18 cellular contexts compared by ENCODE assay signal in genomic region chr6:158606935-158607334, GRCh38. TPM values are rescaled to one million over a fixed set of nuclear protein-coding genes. Genes with fewer than 3 reads are reported as not detected.
A peak's percentile ranks its signal among the peaks of the same experiment; 100 is the strongest.
DNase-seq lines count a peak whose midpoint lies in the region; ATAC-seq and TF ChIP-seq lines count a peak whose summit lies in the region.
"Had no signal": no experiment of that assay in that cellular context is flagged by ENCODE, and none has a peak within 500 bp of the region (broad histone marks: within the 10 kb centered on the region; RNA-seq: fewer than 3 reads in every experiment).

No MANE protein-coding gene starts in this region.

- H3K27ac Mint-ChIP-seq in activated CD8-positive, alpha-beta memory T cell treated with anti-CD3 and anti-CD28 coated beads, Interleukin-2, amount 10 ng/mL, durations not matched to agents 7 days and 5 days, result no peak overlapping the region
- H3K27ac Mint-ChIP-seq in stimulated activated effector memory CD8-positive, alpha-beta T cell treated with anti-CD3 and anti-CD28 coated beads, Interleukin-12 subunit alpha, Interleukin-12 subunit beta, amount 100 ng/mL, for 72 hours, result peak overlapping the region; percentile 54
- H3K27ac Mint-ChIP-seq in CD4-positive, alpha-beta T cell, result no peak overlapping the region
- H3K27ac Mint-ChIP-seq: H9 had no signal

- POLR2A ChIA-PET in RWPE1 (lab: Yijun Ruan, JAX; ENCODE audit: low non-redundant PET), result no interaction called here
- POLR2A ChIA-PET in CD4-positive, alpha-beta T cell (lab: Charles Lee), result no interaction called here

- DNase-seq in activated CD8-positive, alpha-beta memory T cell treated with anti-CD3 and anti-CD28 coated beads, Interleukin-2, amount 50 U/mL, for 48 hours, result peak; percentile 34
- no peak for DNase-seq in activated CD8-positive, alpha-beta memory T cell treated with anti-CD3 and anti-CD28 coated beads, Interleukin-2, amount 10 ng/mL, durations not matched to agents 7 days and 5 days
- no peak for DNase-seq in RWPE1 (ENCODE audit: low spot score)
- peak; percentile 43 for DNase-seq in islet precursor cell
- DNase-seq in stimulated activated effector memory CD8-positive, alpha-beta T cell treated with anti-CD3 and anti-CD28 coated beads, Interleukin-12 subunit alpha, Interleukin-12 subunit beta, amount 100 ng/mL, for 72 hours (ENCODE audit: low spot score in 2 of 2), result no peak
- no peak for DNase-seq in CD4-positive, alpha-beta T cell
- no peak for DNase-seq in stimulated activated CD4-positive, alpha-beta T cell treated with anti-CD3 and anti-CD28 coated beads, Interleukin-15, amount 100 ng/mL, for 24 hours
- DNase-seq: AML-193; CD4-positive, alpha-beta memory T cell; DMS153; DMS79; GDM1; GOT3; H9 had no signal

- peak overlapping the region; percentile 9; the same call in 1 of the 2 replicates for H3K27ac ChIP-seq in RWPE1
- H3K27ac ChIP-seq in CD4-positive, alpha-beta T cell (ENCODE audit: low read depth, low read length), result no peak overlapping the region
- H3K27ac ChIP-seq: 22Rv1, A549, C4-2B had no signal

- no peak for TF ChIP-seq CTCF in RWPE1 (conservative IDR thresholded peaks at IDR 0.05; ENCODE audit: low read depth)
- TF ChIP-seq CTCF in CD4-positive, alpha-beta T cell (IDR thresholded peaks at IDR 0.05), result no peak

- peaks cover 43% of the 10 kb centered on the region for H3K36me3 Mint-ChIP-seq in activated CD8-positive, alpha-beta memory T cell treated with anti-CD3 and anti-CD28 coated beads, Interleukin-2, amount 10 ng/mL, durations not matched to agents 7 days and 5 days
- peaks cover 96% of the 10 kb centered on the region for H3K36me3 Mint-ChIP-seq in stimulated activated effector memory CD8-positive, alpha-beta T cell treated with anti-CD3 and anti-CD28 coated beads, Interleukin-12 subunit alpha, Interleukin-12 subunit beta, amount 100 ng/mL, for 72 hours
- peaks cover 83% of the 10 kb centered on the region for H3K36me3 Mint-ChIP-seq in CD4-positive, alpha-beta T cell (ENCODE audit: low read depth)

- H3K4me1 Mint-ChIP-seq in activated CD8-positive, alpha-beta memory T cell treated with anti-CD3 and anti-CD28 coated beads, Interleukin-2, amount 10 ng/mL, durations not matched to agents 7 days and 5 days, result peaks cover 3% of the 10 kb centered on the region
- H3K4me1 Mint-ChIP-seq in stimulated activated effector memory CD8-positive, alpha-beta T cell treated with anti-CD3 and anti-CD28 coated beads, Interleukin-12 subunit alpha, Interleukin-12 subunit beta, amount 100 ng/mL, for 72 hours, result peaks cover 29% of the 10 kb centered on the region
- H3K4me1 Mint-ChIP-seq in CD4-positive, alpha-beta T cell (ENCODE audit: low read depth), result peaks cover 5% of the 10 kb centered on the region

- no peak for ATAC-seq in activated CD8-positive, alpha-beta memory T cell treated with anti-CD3 and anti-CD28 coated beads, Interleukin-2, amount 10 ng/mL, durations not matched to agents 7 days and 5 days
- no peak for ATAC-seq in stimulated activated effector memory CD8-positive, alpha-beta T cell treated with anti-CD3 and anti-CD28 coated beads, Interleukin-12 subunit alpha, Interleukin-12 subunit beta, amount 100 ng/mL, for 72 hours
- ATAC-seq in GM21786 (IDR thresholded peaks at IDR 0.05; ENCODE audit: unreplicated experiment), result no peak
- ATAC-seq in CD4-positive, alpha-beta T cell (ENCODE audit: poor library complexity), result no peak
- ATAC-seq: A549 had no signal

- CTCF ChIA-PET in activated CD8-positive, alpha-beta memory T cell treated with anti-CD3 and anti-CD28 coated beads, Interleukin-2, amount 10 ng/mL, durations not matched to agents 7 days and 5 days (lab: Charles Lee), result interaction anchor here (1.0 to 3.6 kb wide), 2 partner anchors 386 to 393 kb away, joined by 3 to 20 read pairs; no protein-coding TSS in a partner anchor
- CTCF ChIA-PET in RWPE1 (lab: Yijun Ruan, JAX), result interaction anchor here (0.5 kb wide), 1 partner anchor 74 kb away, joined by 3 read pairs; no protein-coding TSS in a partner anchor
- CTCF ChIA-PET in CD4-positive, alpha-beta T cell (lab: Charles Lee), result interaction anchor here (1.2 kb wide), 1 partner anchor 84 kb away, joined by 3 read pairs; no protein-coding TSS in a partner anchor

- no peak overlapping the region for H3K4me3 Mint-ChIP-seq in activated CD8-positive, alpha-beta memory T cell treated with anti-CD3 and anti-CD28 coated beads, Interleukin-2, amount 10 ng/mL, durations not matched to agents 7 days and 5 days
- H3K4me3 Mint-ChIP-seq in stimulated activated effector memory CD8-positive, alpha-beta T cell treated with anti-CD3 and anti-CD28 coated beads, Interleukin-12 subunit alpha, Interleukin-12 subunit beta, amount 100 ng/mL, for 72 hours, result no peak overlapping the region
- no peak overlapping the region for H3K4me3 Mint-ChIP-seq in CD4-positive, alpha-beta T cell
- H3K4me3 Mint-ChIP-seq: H9 had no signal

- H3K27me3 Mint-ChIP-seq in activated CD8-positive, alpha-beta memory T cell treated with anti-CD3 and anti-CD28 coated beads, Interleukin-2, amount 10 ng/mL, durations not matched to agents 7 days and 5 days, result no peaks in the 10 kb centered on the region
- H3K27me3 Mint-ChIP-seq in CD4-positive, alpha-beta T cell, result no peaks in the 10 kb centered on the region
- H3K27me3 Mint-ChIP-seq: CD4-positive, alpha-beta memory T cell had no signal

- no peaks in the 10 kb centered on the region for H3K27me3 ChIP-seq in CD4-positive, alpha-beta T cell (ENCODE audit: control insufficient read depth, insufficient read depth, low read length)

- H3K9me3 ChIP-seq in CD4-positive, alpha-beta T cell (ENCODE audit: control insufficient read depth, low read length), result no peaks in the 10 kb centered on the region
- H3K9me3 ChIP-seq: A549 had no signal

- no peaks in the 10 kb centered on the region for H3K9me3 Mint-ChIP-seq in activated CD8-positive, alpha-beta memory T cell treated with anti-CD3 and anti-CD28 coated beads, Interleukin-2, amount 10 ng/mL, durations not matched to agents 7 days and 5 days (ENCODE audit: low read depth)
- H3K9me3 Mint-ChIP-seq in stimulated activated effector memory CD8-positive, alpha-beta T cell treated with anti-CD3 and anti-CD28 coated beads, Interleukin-12 subunit alpha, Interleukin-12 subunit beta, amount 100 ng/mL, for 72 hours, result no peaks in the 10 kb centered on the region
- H3K9me3 Mint-ChIP-seq in CD4-positive, alpha-beta T cell, result no peaks in the 10 kb centered on the region
- H3K9me3 Mint-ChIP-seq: CD4-positive, alpha-beta memory T cell; H9 had no signal

- intact Hi-C loops in CD4-positive, alpha-beta T cell (cut with DNase I, micrococcal nuclease), result no loop called here

RNA-seq across cellular contexts. Expression of gene DYNLT1, which starts 37.6 kb away (rescaled TPM):
- 100 to 1,000 TPM; 109 to 120 TPM for total RNA-seq in activated CD8-positive, alpha-beta memory T cell treated with anti-CD3 and anti-CD28 coated beads, Interleukin-2, amount 10 ng/mL, durations not matched to agents 7 days and 5 days
- total RNA-seq in CD4-positive, alpha-beta T cell, result 100 to 1,000 TPM; 170 to 182 TPM

RNA-seq across cellular contexts. Expression of gene SYTL3, which starts 42.9 kb away (rescaled TPM):
- total RNA-seq in activated CD8-positive, alpha-beta memory T cell treated with anti-CD3 and anti-CD28 coated beads, Interleukin-2, amount 10 ng/mL, durations not matched to agents 7 days and 5 days, result 100 to 1,000 TPM; 106 to 112 TPM
- 10 to 100 TPM; 41.2 to 42.7 TPM for total RNA-seq in CD4-positive, alpha-beta T cell

RNA-seq across cellular contexts. Expression of gene TMEM181, which starts 47.0 kb away (rescaled TPM):
- total RNA-seq in activated CD8-positive, alpha-beta memory T cell treated with anti-CD3 and anti-CD28 coated beads, Interleukin-2, amount 10 ng/mL, durations not matched to agents 7 days and 5 days, result 10 to 100 TPM; 14.0 to 17.4 TPM
- total RNA-seq in CD4-positive, alpha-beta T cell, result 10 to 100 TPM; 10.2 to 10.9 TPM

Comparison
In these comparisons a context has a peak if more than half of its experiments do, and no peak if none do; other contexts are left out.
1. DNase-seq: peak in activated CD8-positive, alpha-beta memory T cell treated with anti-CD3 and anti-CD28 coated beads, Interleukin-2, amount 50 U/mL, for 48 hours (single experiment) and islet precursor cell (single experiment); none in activated CD8-positive, alpha-beta memory T cell treated with anti-CD3 and anti-CD28 coated beads, Interleukin-2, amount 10 ng/mL, durations not matched to agents 7 days and 5 days (single experiment), RWPE1 (single experiment), stimulated activated effector memory CD8-positive, alpha-beta T cell treated with anti-CD3 and anti-CD28 coated beads, Interleukin-12 subunit alpha, Interleukin-12 subunit beta, amount 100 ng/mL, for 72 hours (0 of 2), CD4-positive, alpha-beta T cell (0 of 10) and stimulated activated CD4-positive, alpha-beta T cell treated with anti-CD3 and anti-CD28 coated beads, Interleukin-15, amount 100 ng/mL, for 24 hours (single experiment).